ENCODE assay signal across 22 cellular contexts in genomic region chr21:16911166-16911607, GRCh38.
"Had no signal": no experiment of that assay in that cellular context is flagged by ENCODE, and none has a peak within 500 bp of the region (broad histone marks: within the 10 kb centered on the region; RNA-seq: fewer than 3 reads in every experiment).

No MANE protein-coding gene starts in this region.

- H3K4me1 Mint-ChIP-seq: central memory CD8-positive, alpha-beta T cell; naive thymus-derived CD8-positive, alpha-beta T cell; neural crest cell had no signal

- H3K36me3 Mint-ChIP-seq: naive thymus-derived CD8-positive, alpha-beta T cell had no signal

- H3K27ac ChIP-seq: foreskin keratinocyte, suprapubic skin, tibial artery, upper lobe of right lung had no signal

- H3K27ac Mint-ChIP-seq: dendritic cell treated with granulocyte-macrophage colony-stimulating factor and Interleukin-4, amounts not matched to agents 40 ng/mL and 50 ng/mL, for 4 days; effector memory CD8-positive, alpha-beta T cell; naive thymus-derived CD8-positive, alpha-beta T cell had no signal

- H3K9me3 Mint-ChIP-seq: neural crest cell had no signal

- FAIRE-seq: islet of Langerhans, small intestine had no signal

- H3K27me3 ChIP-seq: esophagus muscularis mucosa, foreskin keratinocyte, heart left ventricle, right atrium auricular region, suprapubic skin, tibial artery, upper lobe of right lung had no signal

- H3K4me1 ChIP-seq: right atrium auricular region, suprapubic skin, upper lobe of right lung had no signal

- ATAC-seq: effector memory CD8-positive, alpha-beta T cell; heart left ventricle; mucosa of descending colon; naive thymus-derived CD8-positive, alpha-beta T cell; stimulated activated naive CD8-positive, alpha-beta T cell treated with anti-CD3 and anti-CD28 coated beads, Interleukin-15, Interleukin-2, amounts not matched to agents 100 U/mL and 50 U/mL, for 24 hours; upper lobe of right lung had no signal

- H3K4me3 Mint-ChIP-seq: central memory CD8-positive, alpha-beta T cell; dendritic cell treated with granulocyte-macrophage colony-stimulating factor and Interleukin-4, amounts not matched to agents 40 ng/mL and 50 ng/mL, for 4 days; effector memory CD8-positive, alpha-beta T cell; naive thymus-derived CD8-positive, alpha-beta T cell; neural crest cell had no signal

- H3K36me3 ChIP-seq: esophagus muscularis mucosa, heart left ventricle, right atrium auricular region, suprapubic skin, tibial artery, upper lobe of right lung had no signal

- H3K9me3 ChIP-seq: esophagus muscularis mucosa, heart left ventricle, mucosa of descending colon, right atrium auricular region, suprapubic skin, tibial artery, upper lobe of right lung had no signal

- DNase-seq: effector memory CD8-positive, alpha-beta T cell; foreskin keratinocyte; heart left ventricle; hypothalamus; kidney glomerular epithelial cell; mammary epithelial cell; mucosa of descending colon; naive thymus-derived CD8-positive, alpha-beta T cell; posterior cingulate gyrus; small intestine; stimulated activated CD4-positive, alpha-beta T cell treated with anti-CD3 and anti-CD28 coated beads, Interleukin-12 subunit alpha, Interleukin-12 subunit beta, amount 100 ng/mL, for 4 hours; stimulated activated CD4-positive, alpha-beta T cell treated with anti-CD3 and anti-CD28 coated beads, Interleukin-2, amount 100 ng/mL, for 48 hours; stimulated activated naive CD8-positive, alpha-beta T cell treated with anti-CD3 and anti-CD28 coated beads, Interleukin-15, Interleukin-2, amounts not matched to agents 100 U/mL and 50 U/mL, for 24 hours; tibial artery; upper lobe of right lung had no signal

- H3K27me3 Mint-ChIP-seq: central memory CD8-positive, alpha-beta T cell; dendritic cell treated with granulocyte-macrophage colony-stimulating factor and Interleukin-4, amounts not matched to agents 40 ng/mL and 50 ng/mL, for 4 days; effector memory CD8-positive, alpha-beta T cell had no signal

- H3K4me3 ChIP-seq: esophagus muscularis mucosa, heart left ventricle, mucosa of descending colon, right atrium auricular region, suprapubic skin, tibial artery, upper lobe of right lung had no signal
